8 cellular contexts compared by ENCODE assay signal in genomic region chr12:111304642-111305071, GRCh38.
A peak's percentile ranks its signal among the peaks of the same experiment; 100 is the strongest.
DNase-seq lines count a peak whose midpoint lies in the region; ATAC-seq and TF ChIP-seq lines count a peak whose summit lies in the region.

No MANE protein-coding gene starts in this region.

- no peak for DNase-seq in left ventricle myocardium inferior
- DNase-seq in Right ventricle myocardium inferior (ENCODE audit: missing footprints) = no peak
- DNase-seq in activated CD4-positive, alpha-beta T cell treated with anti-CD3 and anti-CD28 coated beads for 48 hours = peak; percentile 77
- DNase-seq in foreskin fibroblast = peak in 1 of 2 donors; percentile 33
- DNase-seq in omental fat pad (ENCODE audit: low spot score) = no peak

- TF ChIP-seq CTCF in left ventricle myocardium inferior (IDR thresholded peaks at IDR 0.05; ENCODE audit: borderline replicate concordance) = peak; percentile 45
- TF ChIP-seq CTCF in foreskin fibroblast (IDR thresholded peaks at IDR 0.05; ENCODE audit: low read depth, low read length) = peak; percentile 55
- TF ChIP-seq CTCF in omental fat pad (IDR thresholded peaks at IDR 0.05) = no peak

- H3K36me3 ChIP-seq in left ventricle myocardium inferior (no peaks in the 10 kb centered on the region), subcutaneous abdominal adipose tissue (ENCODE audit: control insufficient read depth in 5 of 5, insufficient read depth in 5 of 5, low read length in 5 of 5) (no peaks in the 10 kb centered on the region)

- intact Hi-C loops in left ventricle myocardium inferior (cut with micrococcal nuclease) (no loop called here), Right ventricle myocardium inferior (cut with DNase I) (no loop called here)

- H3K4me1 ChIP-seq in left ventricle myocardium inferior = no peaks in the 10 kb centered on the region
- peaks cover 0 to 2% (median 0%) of the 10 kb centered on the region in 5 donors for H3K4me1 ChIP-seq in subcutaneous abdominal adipose tissue (ENCODE audit: control insufficient read depth in 5 of 5, insufficient read depth in 5 of 5, low read length in 5 of 5)

- H3K9ac ChIP-seq in subcutaneous abdominal adipose tissue (ENCODE audit: low read length in 5 of 5) = no peak overlapping the region

- H3K9me3 ChIP-seq in left ventricle myocardium inferior (replicated peaks) (peaks cover 43% of the 10 kb centered on the region), subcutaneous abdominal adipose tissue (ENCODE audit: control insufficient read depth in 5 of 5, low read length in 5 of 5) (peaks cover 10 to 37% (median 36%) of the 10 kb centered on the region in 5 donors)

- ATAC-seq in Right ventricle myocardium inferior = no peak
- ATAC-seq in GM19455 (IDR thresholded peaks at IDR 0.05; ENCODE audit: unreplicated experiment) = no peak
- ATAC-seq in omental fat pad (ENCODE audit: low FRiP score) = no peak
- no peak for ATAC-seq in HG03378 (IDR thresholded peaks at IDR 0.05; ENCODE audit: unreplicated experiment)

- H3K27ac ChIP-seq in left ventricle myocardium inferior (replicated peaks) = no peak overlapping the region
- H3K27ac ChIP-seq in subcutaneous abdominal adipose tissue (ENCODE audit: low read depth, low read length) = no peak overlapping the region

- H3K4me3 ChIP-seq in left ventricle myocardium inferior (no peak overlapping the region), foreskin fibroblast (ENCODE audit: low read depth in 1 of 2, low read length in 2 of 2) (no peak overlapping the region), subcutaneous abdominal adipose tissue (ENCODE audit: low read depth in 1 of 5, low read length in 5 of 5) (peak overlapping the region in 3 of 5 donors; percentile 3 to 32 (median 19))

- peaks cover 4% of the 10 kb centered on the region for H3K27me3 ChIP-seq in left ventricle myocardium inferior (ENCODE audit: low read depth)
- peaks cover 0 to 6% (median 0%) of the 10 kb centered on the region in 5 donors for H3K27me3 ChIP-seq in subcutaneous abdominal adipose tissue (ENCODE audit: control insufficient read depth in 5 of 5, insufficient read depth in 4 of 5, low read length in 5 of 5)

Comparison
In these comparisons a context has a peak if more than half of its experiments do, and no peak if none do; other contexts are left out.
1. H3K4me3 ChIP-seq: peak in subcutaneous abdominal adipose tissue (3 of 5); none in left ventricle myocardium inferior (single experiment) and foreskin fibroblast (0 of 2).
2. CTCF ChIP-seq: peak in left ventricle myocardium inferior (single experiment) and foreskin fibroblast (single experiment); none in omental fat pad (0 of 3).